Comparison of ENCODE assay signal across 1 cellular context in the genomic region with DNA sequence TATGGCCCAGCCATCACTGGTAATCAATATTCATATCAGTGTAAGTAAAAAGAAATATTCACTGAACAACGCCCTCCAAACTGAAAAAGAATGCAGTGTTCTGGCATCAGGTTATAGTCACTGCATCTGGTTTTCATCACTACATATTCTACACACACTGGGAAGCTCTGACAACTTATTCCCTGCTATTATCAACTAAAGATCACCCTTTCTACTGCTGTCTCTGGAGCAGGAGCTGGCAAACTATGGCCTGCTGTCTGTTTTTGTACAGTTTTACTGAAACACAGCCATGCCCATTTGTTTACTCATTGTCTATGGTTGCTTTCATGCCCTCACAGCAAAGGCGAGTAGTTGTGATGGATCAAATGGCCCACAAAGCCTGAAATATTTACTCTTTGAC.
TF ChIP-seq lines count a peak whose summit lies in the region.

No MANE protein-coding gene starts in this region.

TF ChIP-seq in SK-N-SH treated with all-trans-retinoic acid at 6 μM for 48 hours, 23 proteins besides CTCF, POLR2A, EP300 and RAD21 (continued from another document):
- TF ChIP-seq CREB5 (CRISPR knock-in tag; IDR thresholded peaks at IDR 0.05; ENCODE audit: low read depth) (peak; percentile 23; the same call in 1 of the 2 replicates), RARB (CRISPR knock-in tag; IDR thresholded peaks at IDR 0.05) (no peak), ZNF565 (CRISPR knock-in tag; conservative IDR thresholded peaks at IDR 0.05; ENCODE audit: low read depth) (no peak), TCF4 (CRISPR knock-in tag; IDR thresholded peaks at IDR 0.05; ENCODE audit: borderline replicate concordance) (peak; percentile 87)
